Comparison of ENCODE assay signal across 10 cellular contexts in the genomic region with DNA sequence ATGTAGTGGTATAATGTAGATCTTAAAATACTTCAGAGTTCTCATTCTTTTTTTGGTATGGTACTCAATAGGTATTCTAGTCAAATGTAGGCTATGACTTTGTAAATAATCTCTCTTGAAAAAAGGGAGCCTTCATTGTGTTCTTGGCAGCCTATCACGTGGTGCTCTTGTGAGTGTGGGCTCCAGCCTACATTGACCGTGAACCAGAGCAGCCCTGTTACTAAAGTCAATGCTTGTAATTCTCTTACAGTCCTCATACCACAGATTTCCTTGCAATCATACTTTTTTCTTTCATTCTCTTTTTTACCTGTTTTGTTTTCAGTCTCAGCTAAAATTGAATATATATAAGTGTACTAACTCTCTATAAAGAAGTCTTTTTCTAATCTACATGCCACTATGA. TPM values are rescaled to one million over a fixed set of nuclear protein-coding genes. Genes with fewer than 3 reads are reported as not detected.
DNase-seq lines count a peak whose midpoint lies in the region; ATAC-seq, FAIRE-seq and TF ChIP-seq lines count a peak whose summit lies in the region.
"Had no signal": no experiment of that assay in that cellular context is flagged by ENCODE, and none has a peak within 500 bp of the region (broad histone marks: within the 10 kb centered on the region; RNA-seq: fewer than 3 reads in every experiment).

No MANE protein-coding gene starts in this region.

- no peak overlapping the region for H4K5ac ChIP-seq in IMR-90 (ENCODE audit: low read depth, low read length)

- no peak overlapping the region for H2AK5ac ChIP-seq in IMR-90 (ENCODE audit: low read depth, low read length)

- intact Hi-C loops in IMR-90 (cut with micrococcal nuclease): no loop called here
- intact Hi-C loops in naive thymus-derived CD4-positive, alpha-beta T cell (cut with micrococcal nuclease): no loop called here

- 0 out of 2 replicates have a peak overlapping the region, but pooled peaks have one; percentile 61 for H3K14ac ChIP-seq in IMR-90 (replicated peaks; ENCODE audit: low read depth, low read length)

- no peak overlapping the region for H2AK9ac ChIP-seq in IMR-90 (replicated peaks; ENCODE audit: low read depth, low read length, poor library complexity)

- H3K56ac ChIP-seq in IMR-90 (ENCODE audit: extremely low read depth, insufficient read depth, low read length): no peak overlapping the region

- H3K27ac ChIP-seq in IMR-90 (ENCODE audit: insufficient read depth, low read length) (no peak overlapping the region), coronary artery (no peak overlapping the region)
- H3K27ac ChIP-seq in naive thymus-derived CD4-positive, alpha-beta T cell (ENCODE audit: low read depth, low read length): no peak overlapping the region

- H3K27me3 ChIP-seq in IMR-90 (ENCODE audit: control insufficient read depth, insufficient read depth, low read length): no peaks in the 10 kb centered on the region
- H3K27me3 ChIP-seq in naive thymus-derived CD4-positive, alpha-beta T cell (ENCODE audit: control insufficient read depth in 2 of 2, insufficient read depth in 2 of 2, low read length in 2 of 2): no peaks in the 10 kb centered on the region
- H3K27me3 ChIP-seq: Peyer's patch had no signal

- peaks cover 69% of the 10 kb centered on the region for H4K20me1 ChIP-seq in IMR-90 (ENCODE audit: insufficient read depth, low read length)

- CTCF ChIA-PET in IMR-90 (lab: Yijun Ruan, JAX): no interaction called here
- CTCF ChIA-PET in naive thymus-derived CD4-positive, alpha-beta T cell (lab: Charles Lee): no interaction called here

- ATAC-seq in IMR-90 (ENCODE audit: low read depth) (no peak), GM19023 (IDR thresholded peaks at IDR 0.05; ENCODE audit: unreplicated experiment) (no peak)
- no peak for ATAC-seq in naive thymus-derived CD4-positive, alpha-beta T cell

- H3K27me3 Mint-ChIP-seq in naive thymus-derived CD4-positive, alpha-beta T cell: no peaks in the 10 kb centered on the region

- H3K9ac ChIP-seq in IMR-90 (ENCODE audit: low read depth, low read length): no peak overlapping the region

- no TSS peak for BruUV-seq in IMR-90 (replicated peaks; lab: Mats Ljungman, UMichigan)

- WGBS in IMR-90 (ENCODE audit: extremely low coverage in 2 of 2, insufficient read length in 1 of 2), 2 experiments: 20% methylated on average over 2 of the region's 2 CpGs; no CpG with 5 or more reads in 1 of the 2 experiments

- no peak overlapping the region for H4K8ac ChIP-seq in IMR-90 (ENCODE audit: low read depth in 2 of 2, low read length in 2 of 2)

- POLR2A ChIA-PET in IMR-90 (lab: Charles Lee; ENCODE audit: unreplicated experiment): no interaction called here
- POLR2A ChIA-PET in naive thymus-derived CD4-positive, alpha-beta T cell (lab: Charles Lee): no interaction called here

- no peak overlapping the region for H2BK5ac ChIP-seq in IMR-90 (ENCODE audit: low read depth, low read length, poor library complexity, severe bottlenecking)

- peaks cover 18% of the 10 kb centered on the region for H3K9me1 ChIP-seq in IMR-90 (ENCODE audit: insufficient read depth, low read length)

- TF ChIP-seq POLR2A in GM12892 (IDR thresholded peaks at IDR 0.05; ENCODE audit: low read depth, low read length) (no peak), IMR-90 (IDR thresholded peaks at IDR 0.05; ENCODE audit: low read depth, low read length) (no peak)

- H4K91ac ChIP-seq in IMR-90 (ENCODE audit: insufficient read depth, low read depth, low read length): no peak overlapping the region

- peak; percentile 63 for FAIRE-seq in GM12892 (lab: Jason Lieb, UNC)
- FAIRE-seq: colon had no signal

- H3K4me1 ChIP-seq in IMR-90 (ENCODE audit: control insufficient read depth, insufficient read depth, low read length): peaks cover 8% of the 10 kb centered on the region
- H3K4me1 ChIP-seq in naive thymus-derived CD4-positive, alpha-beta T cell (ENCODE audit: control insufficient read depth in 2 of 2, insufficient read depth in 2 of 2, low read length in 2 of 2): peaks cover 8 to 33% of the 10 kb centered on the region in 2 donors

- H2BK120ac ChIP-seq in IMR-90 (ENCODE audit: low read depth, low read length): no peak overlapping the region

- peaks cover 3 to 10% (median 8%) of the 10 kb centered on the region in 5 donors for H3K36me3 Mint-ChIP-seq in naive thymus-derived CD4-positive, alpha-beta T cell

- H3K9me3 Mint-ChIP-seq in naive thymus-derived CD4-positive, alpha-beta T cell: peaks cover 0 to 6% (median 1%) of the 10 kb centered on the region in 11 donors

- peaks cover 44 to 95% (median 90%) of the 10 kb centered on the region in 7 donors for H3K4me1 Mint-ChIP-seq in naive thymus-derived CD4-positive, alpha-beta T cell

- no peaks in the 10 kb centered on the region for H3K36me3 ChIP-seq in IMR-90 (ENCODE audit: control insufficient read depth, insufficient read depth, low read length)
- no peaks in the 10 kb centered on the region for H3K36me3 ChIP-seq in naive thymus-derived CD4-positive, alpha-beta T cell (ENCODE audit: control insufficient read depth in 2 of 3, insufficient read depth in 3 of 3, low read length in 3 of 3)
- H3K36me3 ChIP-seq: Peyer's patch had no signal

- peaks cover 40 to 75% of the 10 kb centered on the region in 2 experiments for H3K79me1 ChIP-seq in IMR-90 (ENCODE audit: low read depth in 1 of 2, low read length in 2 of 2)

- peaks cover 2% of the 10 kb centered on the region; the same call in 1 of the 2 replicates for H3K9me3 ChIP-seq in IMR-90 (ENCODE audit: control insufficient read depth, insufficient read depth, low read length)
- no peaks in the 10 kb centered on the region for H3K9me3 ChIP-seq in naive thymus-derived CD4-positive, alpha-beta T cell (ENCODE audit: control insufficient read depth in 2 of 3, low read length in 3 of 3)
- H3K9me3 ChIP-seq: Peyer's patch had no signal

- TF ChIP-seq CTCF in IMR-90 (conservative IDR thresholded peaks at IDR 0.05; ENCODE audit: low read depth, low read length) (no peak), cardiac fibroblast (IDR thresholded peaks at IDR 0.05; ENCODE audit: low read depth, low read length) (no peak), coronary artery (IDR thresholded peaks at IDR 0.05) (no peak)

- in situ Hi-C loops in IMR-90 (cut with MboI; ENCODE audit: low sequenced_read_pairs): no loop called here

- peak overlapping the region in 5 of 9 donors; percentile 15 to 52 (median 28) for H3K27ac Mint-ChIP-seq in naive thymus-derived CD4-positive, alpha-beta T cell

- H3K4me2 ChIP-seq in IMR-90 (ENCODE audit: low read depth, low read length): no peak overlapping the region

- no peak overlapping the region for H3K18ac ChIP-seq in IMR-90 (ENCODE audit: low read depth, low read length)

- no peak overlapping the region for H2BK20ac ChIP-seq in IMR-90 (ENCODE audit: low read depth, low read length)

- dilution Hi-C loops in IMR-90 (cut with HindIII; ENCODE audit: low sequenced_read_pairs, unreplicated experiment): no loop called here

- no peak overlapping the region for H2AFZ ChIP-seq in IMR-90 (replicated peaks; ENCODE audit: low read length, poor library complexity)

- TF ChIP-seq RAD21 in IMR-90 (IDR thresholded peaks at IDR 0.05; ENCODE audit: low read length): no peak

- no peak overlapping the region for H3K23ac ChIP-seq in IMR-90 (ENCODE audit: low read depth, low read length)

- DNase-seq in GM12892 (ENCODE audit: insufficient read length) (no peak), IMR-90 (peak; percentile 13), cardiac fibroblast (ENCODE audit: low read depth in 2 of 2) (peak; percentile 42 to 59), COLO668 (lab: John Stamatoyannopoulos, UW; ENCODE audit: unreplicated experiment) (no peak), LoVo (ENCODE audit: low spot score) (no peak), coronary artery (ENCODE audit: low spot score) (no peak)
- no peak for DNase-seq in naive thymus-derived CD4-positive, alpha-beta T cell

- 0 out of 2 replicates have a peak overlapping the region, but pooled peaks have one; percentile 7 for H3K4ac ChIP-seq in IMR-90 (ENCODE audit: low read depth, low read length)

- H3K4me3 ChIP-seq in IMR-90 (ENCODE audit: insufficient read depth, low read depth, low read length) (no peak overlapping the region), cardiac fibroblast (replicated peaks in 1 of 2; ENCODE audit: low read depth in 2 of 2, low read length in 2 of 2) (no peak overlapping the region), coronary artery (no peak overlapping the region)
- no peak overlapping the region for H3K4me3 ChIP-seq in naive thymus-derived CD4-positive, alpha-beta T cell (ENCODE audit: low read length)
- H3K4me3 ChIP-seq: Peyer's patch had no signal

- no peak overlapping the region for H2BK15ac ChIP-seq in IMR-90 (ENCODE audit: low read depth, low read length)

- H3K4me3 Mint-ChIP-seq in naive thymus-derived CD4-positive, alpha-beta T cell: peak overlapping the region in 8 of 10 donors; percentile 17 to 69 (median 58)

TF ChIP-seq in IMR-90, 13 proteins besides CTCF, POLR2A, EP300 and RAD21 (continues in another document):
- TF ChIP-seq SMC3 (IDR thresholded peaks at IDR 0.05; ENCODE audit: low read depth, low read length) (no peak), CEBPB (IDR thresholded peaks at IDR 0.05; ENCODE audit: low read depth, low read length) (no peak), ELK1 (IDR thresholded peaks at IDR 0.05; ENCODE audit: borderline replicate concordance, low read depth, low read length) (no peak), MAZ (IDR thresholded peaks at IDR 0.05; ENCODE audit: borderline replicate concordance, low read depth, low read length) (no peak), RCOR1 (IDR thresholded peaks at IDR 0.05; ENCODE audit: insufficient replicate concordance, low read length) (no peak), MXI1 (IDR thresholded peaks at IDR 0.05; ENCODE audit: borderline replicate concordance, low read depth, low read length) (no peak)

RNA-seq across cellular contexts. Expression of gene ARID1B, which starts 31.1 kb away (rescaled TPM):
- 42.4 TPM for polyA plus RNA-seq in GM12892 (2012; ENCODE audit: missing spikeins)
- total RNA-seq in IMR-90 (2012; rRNA removed): 14.5 and 22.8 TPM in 2 replicates
- polyA plus RNA-seq in IMR-90 (2012; rRNA removed): 17.5 and 20.1 TPM in 2 replicates
- 9.7 and 16.0 TPM in 2 replicates for polyA plus RNA-seq in IMR-90 (2012; cell fraction: cytosol; rRNA removed)
- polyA plus RNA-seq in IMR-90 (2012; cell fraction: nucleus; rRNA removed; ENCODE audit: low replicate concordance): 28.7 and 32.4 TPM in 2 replicates
- 100 to 1,000 TPM in 4 of 5 experiments, 10 to 100 TPM in 1; 88.8 to 164 (median 141) TPM for total RNA-seq in naive thymus-derived CD4-positive, alpha-beta T cell
- 10 to 100 TPM; 17.5 to 21.0 TPM for polyA plus RNA-seq in naive thymus-derived CD4-positive, alpha-beta T cell

Comparison
In these comparisons a context has a peak if more than half of its experiments do, and no peak if none do; other contexts are left out.
1. DNase-seq: peak in IMR-90 (single experiment) and cardiac fibroblast (2 of 2); none in GM12892 (single experiment), naive thymus-derived CD4-positive, alpha-beta T cell (0 of 9), COLO668 (single experiment), LoVo (single experiment) and coronary artery (single experiment).